ENCODE assay signal across 22 cellular contexts in genomic region chr14:44766285-44766684, GRCh38.
DNase-seq lines count a peak whose midpoint lies in the region; ATAC-seq, FAIRE-seq and TF ChIP-seq lines count a peak whose summit lies in the region.
"Had no signal": no experiment of that assay in that cellular context is flagged by ENCODE, and none has a peak within 500 bp of the region (broad histone marks: within the 10 kb centered on the region; RNA-seq: fewer than 3 reads in every experiment).

No MANE protein-coding gene starts in this region.

- H4K20me1 ChIP-seq in HepG2 (ENCODE audit: insufficient read depth, low read length) = no peaks in the 10 kb centered on the region
- no peaks in the 10 kb centered on the region for H4K20me1 ChIP-seq in IMR-90 (ENCODE audit: insufficient read depth, low read length)
- H4K20me1 ChIP-seq: BLaER1 had no signal

- H3K9ac ChIP-seq in HepG2 (ENCODE audit: insufficient read depth, low read depth, low read length) (no peak overlapping the region), IMR-90 (ENCODE audit: low read depth, low read length) (no peak overlapping the region)
- H3K9ac ChIP-seq: BLaER1 had no signal

- no peak overlapping the region for H3K27ac Mint-ChIP-seq in activated CD4-positive, alpha-beta T cell treated with anti-CD3 and anti-CD28 coated beads, Interleukin-2, amount 10 ng/mL, durations not matched to agents 24 days and 14 days
- H3K27ac Mint-ChIP-seq: CD14-positive monocyte; CD4-positive, alpha-beta memory T cell; CD4-positive, CD25-positive, alpha-beta regulatory T cell; CD8-positive, alpha-beta memory T cell had no signal

- no peaks in the 10 kb centered on the region for H3K27me3 Mint-ChIP-seq in activated CD4-positive, alpha-beta T cell treated with anti-CD3 and anti-CD28 coated beads, Interleukin-2, amount 10 ng/mL, durations not matched to agents 24 days and 14 days

- ATAC-seq in HepG2 (no peak), right lobe of liver (no peak), IMR-90 (ENCODE audit: low read depth) (no peak)

- CTCF ChIA-PET in HepG2 (lab: Yijun Ruan, JAX; ENCODE audit: low intra/inter-chr PET ratio, low total read pairs) = no interaction called here
- CTCF ChIA-PET in IMR-90 (lab: Yijun Ruan, JAX) = no interaction called here

- dilution Hi-C loops in IMR-90 (cut with HindIII; ENCODE audit: low sequenced_read_pairs, unreplicated experiment) = no loop called here

- no peak for TF ChIP-seq POLR2A in HepG2 (IDR thresholded peaks at IDR 0.05; ENCODE audit: insufficient read depth in 1 of 2, low read depth in 2 of 2, low read length in 2 of 2)
- no peak for TF ChIP-seq POLR2A in right lobe of liver (IDR thresholded peaks at IDR 0.05)
- no peak for TF ChIP-seq POLR2A in IMR-90 (IDR thresholded peaks at IDR 0.05; ENCODE audit: low read depth, low read length)

- H2BK15ac ChIP-seq in IMR-90 (ENCODE audit: low read depth, low read length) = no peak overlapping the region

- 0% methylated on average over 1 of the region's 1 CpG for WGBS in HepG2 (ENCODE audit: low lambda C conversion rate)
- 88% methylated on average over 1 of the region's 1 CpG for WGBS in right lobe of liver (ENCODE audit: insufficient coverage, low coverage, low lambda C conversion rate, missing lambda C conversion rate)
- 80% methylated on average over 1 of the region's 1 CpG; no CpG with 5 or more reads in 1 of the 2 experiments for WGBS in IMR-90 (ENCODE audit: extremely low coverage in 2 of 2, insufficient read length in 1 of 2), 2 experiments

- H4K8ac ChIP-seq in IMR-90 (ENCODE audit: low read depth in 2 of 2, low read length in 2 of 2) = no peak overlapping the region

- no peaks in the 10 kb centered on the region for H3K9me1 ChIP-seq in IMR-90 (ENCODE audit: insufficient read depth, low read length)

- H3K36me3 Mint-ChIP-seq in activated CD4-positive, alpha-beta T cell treated with anti-CD3 and anti-CD28 coated beads, Interleukin-2, amount 10 ng/mL, durations not matched to agents 24 days and 14 days (ENCODE audit: low read depth) = no peaks in the 10 kb centered on the region
- H3K36me3 Mint-ChIP-seq: CD14-positive monocyte; CD4-positive, alpha-beta memory T cell; CD4-positive, CD25-positive, alpha-beta regulatory T cell; CD8-positive, alpha-beta memory T cell had no signal

- H3K4ac ChIP-seq in IMR-90 (ENCODE audit: low read depth, low read length) = no peak overlapping the region

- no TSS peak for BruUV-seq in HepG2 (replicated peaks; lab: Mats Ljungman, UMichigan)
- BruUV-seq in IMR-90 (replicated peaks; lab: Mats Ljungman, UMichigan) = no TSS peak

- H3K79me2 ChIP-seq in HepG2 (ENCODE audit: insufficient read depth, low read length) = no peaks in the 10 kb centered on the region

- POLR2A ChIA-PET in HepG2 (lab: Yijun Ruan, JAX) (no interaction called here), IMR-90 (lab: Charles Lee; ENCODE audit: unreplicated experiment) (no interaction called here)

- no peak overlapping the region for H4K5ac ChIP-seq in IMR-90 (ENCODE audit: low read depth, low read length)

- H2BK120ac ChIP-seq in IMR-90 (ENCODE audit: low read depth, low read length) = no peak overlapping the region

- no peak overlapping the region for H3K4me3 Mint-ChIP-seq in activated CD4-positive, alpha-beta T cell treated with anti-CD3 and anti-CD28 coated beads, Interleukin-2, amount 10 ng/mL, durations not matched to agents 24 days and 14 days
- H3K4me3 Mint-ChIP-seq: CD14-positive monocyte; CD4-positive, alpha-beta memory T cell; CD4-positive, CD25-positive, alpha-beta regulatory T cell; CD8-positive, alpha-beta memory T cell had no signal

- H3K36me3 ChIP-seq in HepG2 (replicated peaks in 1 of 2; ENCODE audit: control insufficient read depth in 1 of 2, insufficient read depth in 2 of 2, low read length in 2 of 2) (no peaks in the 10 kb centered on the region), right lobe of liver (no peaks in the 10 kb centered on the region), IMR-90 (ENCODE audit: control insufficient read depth, insufficient read depth, low read length) (no peaks in the 10 kb centered on the region)
- H3K36me3 ChIP-seq: BE2C, BLaER1 had no signal

- H3K4me3 ChIP-seq in HepG2 (replicated peaks in 1 of 3; ENCODE audit: insufficient read depth in 1 of 3, low read depth in 2 of 3, low read length in 3 of 3) (no peak overlapping the region), right lobe of liver (no peak overlapping the region), IMR-90 (ENCODE audit: insufficient read depth, low read depth, low read length) (no peak overlapping the region)
- H3K4me3 ChIP-seq: BLaER1 had no signal

- H3K14ac ChIP-seq in IMR-90 (replicated peaks; ENCODE audit: low read depth, low read length) = no peak overlapping the region

- no peaks in the 10 kb centered on the region for H3K9me3 Mint-ChIP-seq in activated CD4-positive, alpha-beta T cell treated with anti-CD3 and anti-CD28 coated beads, Interleukin-2, amount 10 ng/mL, durations not matched to agents 24 days and 14 days
- H3K9me3 Mint-ChIP-seq: CD4-positive, alpha-beta memory T cell; CD8-positive, alpha-beta memory T cell had no signal

- no peak overlapping the region for H4K91ac ChIP-seq in IMR-90 (ENCODE audit: insufficient read depth, low read depth, low read length)

- DNase-seq in HepG2 (ENCODE audit: low spot score) (no peak), right lobe of liver (no peak), IMR-90 (no peak), SKM-1 treated with dmso at 0.1 percent for 144 hours (lab: John Stamatoyannopoulos, UW; ENCODE audit: unreplicated experiment) (no peak)
- no peak for DNase-seq in activated CD4-positive, alpha-beta T cell treated with anti-CD3 and anti-CD28 coated beads, Interleukin-2, amount 10 ng/mL, durations not matched to agents 24 days and 14 days
- DNase-seq: ACHN; BE2C; C1 segment of cervical spinal cord; CD4-positive, alpha-beta memory T cell; CD4-positive, CD25-positive, alpha-beta regulatory T cell; CD8-positive, alpha-beta memory T cell; COR-L47; DMS 273 treated with DMSO at 0.1 percent for 48 hours; DMS153; DMS79 treated with DMSO at 0.1 percent for 48 hours; GF-D8 had no signal

- H3K27me3 ChIP-seq in HepG2 (ENCODE audit: control insufficient read depth in 1 of 2, insufficient read depth in 2 of 2, low read length in 2 of 2) = no peaks in the 10 kb centered on the region
- no peaks in the 10 kb centered on the region for H3K27me3 ChIP-seq in right lobe of liver
- no peaks in the 10 kb centered on the region for H3K27me3 ChIP-seq in IMR-90 (ENCODE audit: control insufficient read depth, insufficient read depth, low read length)
- H3K27me3 ChIP-seq: BE2C, BLaER1 had no signal

- no peak for FAIRE-seq in HepG2 (lab: Jason Lieb, UNC)
- FAIRE-seq: G401.6, GM12891, GM19239 had no signal

- no peak overlapping the region for H2AK9ac ChIP-seq in IMR-90 (replicated peaks; ENCODE audit: low read depth, low read length, poor library complexity)

- no peak overlapping the region for H3K23ac ChIP-seq in IMR-90 (ENCODE audit: low read depth, low read length)

- H3K4me1 Mint-ChIP-seq in activated CD4-positive, alpha-beta T cell treated with anti-CD3 and anti-CD28 coated beads, Interleukin-2, amount 10 ng/mL, durations not matched to agents 24 days and 14 days = peaks cover 2% of the 10 kb centered on the region
- H3K4me1 Mint-ChIP-seq: CD14-positive monocyte; CD4-positive, alpha-beta memory T cell; CD4-positive, CD25-positive, alpha-beta regulatory T cell; CD8-positive, alpha-beta memory T cell had no signal

- no peaks in the 10 kb centered on the region for H3K4me1 ChIP-seq in HepG2 (ENCODE audit: insufficient read depth, low read length)
- H3K4me1 ChIP-seq in right lobe of liver = no peaks in the 10 kb centered on the region
- H3K4me1 ChIP-seq in IMR-90 (ENCODE audit: control insufficient read depth, insufficient read depth, low read length) = no peaks in the 10 kb centered on the region
- H3K4me1 ChIP-seq: BE2C, BLaER1 had no signal

- no peak overlapping the region for H2BK20ac ChIP-seq in IMR-90 (ENCODE audit: low read depth, low read length)

- in situ Hi-C loops in HepG2 (cut with HindIII; ENCODE audit: extremely low pct_ligation_motif_present, low pct_unique_long_range_greater_than_20kb) (no loop called here), IMR-90 (cut with MboI; ENCODE audit: low sequenced_read_pairs) (no loop called here)

- H3K27ac ChIP-seq in HepG2 (ENCODE audit: extremely low read length, insufficient read depth, low read length) = no peak overlapping the region
- no peak overlapping the region for H3K27ac ChIP-seq in right lobe of liver
- H3K27ac ChIP-seq in IMR-90 (ENCODE audit: insufficient read depth, low read length) = no peak overlapping the region
- H3K27ac ChIP-seq: 22Rv1, BLaER1 had no signal

- H2AFZ ChIP-seq in HepG2 (ENCODE audit: low read length) (no peak overlapping the region), IMR-90 (replicated peaks; ENCODE audit: low read length, poor library complexity) (no peak overlapping the region)

- H3K4me2 ChIP-seq in HepG2 (ENCODE audit: low read depth, low read length) = no peak overlapping the region
- no peak overlapping the region for H3K4me2 ChIP-seq in IMR-90 (ENCODE audit: low read depth, low read length)
- H3K4me2 ChIP-seq: BLaER1 had no signal

- no peak for TF ChIP-seq EP300 in HepG2 (IDR thresholded peaks at IDR 0.05; ENCODE audit: low read depth in 2 of 2, low read length in 2 of 2)
- no peak for TF ChIP-seq EP300 in HepG2 (CRISPR knock-in tag; IDR thresholded peaks at IDR 0.05; ENCODE audit: borderline replicate concordance)

- intact Hi-C loops in HepG2 (cut with micrococcal nuclease; ENCODE audit: unreplicated experiment) (no loop called here), right lobe of liver (cut with DNase I) (no loop called here), IMR-90 (cut with micrococcal nuclease) (no loop called here)
- intact Hi-C loops in activated CD4-positive, alpha-beta T cell treated with anti-CD3 and anti-CD28 coated beads, Interleukin-2, amount 10 ng/mL, durations not matched to agents 24 days and 14 days (cut with micrococcal nuclease) = no loop called here

- TF ChIP-seq CTCF in HepG2 (CRISPR knock-in tag; IDR thresholded peaks at IDR 0.05) (no peak), right lobe of liver (IDR thresholded peaks at IDR 0.05) (no peak), IMR-90 (conservative IDR thresholded peaks at IDR 0.05; ENCODE audit: low read depth, low read length) (no peak)

- H3K56ac ChIP-seq in IMR-90 (ENCODE audit: extremely low read depth, insufficient read depth, low read length) = no peak overlapping the region

- no peaks in the 10 kb centered on the region for H3K9me3 ChIP-seq in HepG2 (ENCODE audit: low read length)
- no peaks in the 10 kb centered on the region for H3K9me3 ChIP-seq in right lobe of liver
- no peaks in the 10 kb centered on the region for H3K9me3 ChIP-seq in IMR-90 (ENCODE audit: control insufficient read depth, insufficient read depth, low read length)
- H3K9me3 ChIP-seq: BE2C, BLaER1 had no signal

- no peak overlapping the region for H2BK5ac ChIP-seq in IMR-90 (ENCODE audit: low read depth, low read length, poor library complexity, severe bottlenecking)

- TF ChIP-seq RAD21 in HepG2 (CRISPR knock-in tag; IDR thresholded peaks at IDR 0.05) = no peak
- no peak for TF ChIP-seq RAD21 in IMR-90 (IDR thresholded peaks at IDR 0.05; ENCODE audit: low read length)

- H3K79me1 ChIP-seq in IMR-90 (ENCODE audit: low read depth in 1 of 2, low read length in 2 of 2) = no peaks in the 10 kb centered on the region

- H2AK5ac ChIP-seq in IMR-90 (ENCODE audit: low read depth, low read length) = no peak overlapping the region

- no peak overlapping the region for H3K18ac ChIP-seq in IMR-90 (ENCODE audit: low read depth, low read length)
